8 cellular contexts compared by ENCODE assay signal in the genomic region with DNA sequence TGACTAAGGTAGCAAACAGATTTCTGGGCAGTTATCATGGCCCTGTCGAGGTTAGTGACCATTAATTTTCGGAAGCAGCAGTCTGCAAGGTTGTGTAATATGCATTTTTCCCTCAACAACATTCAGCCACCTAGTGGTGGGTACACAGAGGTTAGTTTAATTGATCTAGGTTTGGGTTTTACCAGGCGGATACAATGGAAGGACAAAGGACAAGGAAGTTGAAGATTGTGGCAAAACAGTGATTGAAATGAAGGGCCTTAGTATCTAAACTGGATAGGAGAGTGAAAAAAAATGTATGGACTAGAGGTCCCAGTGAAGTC. TPM values are rescaled to one million over a fixed set of nuclear protein-coding genes. Genes with fewer than 3 reads are reported as not detected.
A peak's percentile ranks its signal among the peaks of the same experiment; 100 is the strongest.
DNase-seq lines count a peak whose midpoint lies in the region; ATAC-seq and TF ChIP-seq lines count a peak whose summit lies in the region.

No MANE protein-coding gene starts in this region.

- DNase-seq in A673 (ENCODE audit: low spot score) (peak; percentile 57), PC-9 (peak in 1 of 2 experiments; percentile 57), fibroblast of the aortic adventitia (ENCODE audit: low read depth) (peak; percentile 65), upper lobe of left lung (no peak), cerebellar nuclear complex (lab: John Stamatoyannopoulos, UW) (no peak), amniotic stem cell (lab: John Stamatoyannopoulos, UW) (no peak)
- no peak for DNase-seq in activated CD4-positive, CD25-positive, alpha-beta regulatory T cell (lab: John Stamatoyannopoulos, UW)

- no peaks in the 10 kb centered on the region for H3K9me3 ChIP-seq in A673 (ENCODE audit: low read depth, low read length, poor library complexity, severe bottlenecking)
- no peaks in the 10 kb centered on the region for H3K9me3 ChIP-seq in PC-9 (ENCODE audit: insufficient read depth, low read depth)
- H3K9me3 ChIP-seq in upper lobe of left lung: no peaks in the 10 kb centered on the region

- H3K36me3 ChIP-seq in A673 (ENCODE audit: insufficient read depth, low read length, poor library complexity, severe bottlenecking): no peaks in the 10 kb centered on the region
- no peaks in the 10 kb centered on the region for H3K36me3 ChIP-seq in PC-9 (ENCODE audit: low read depth)
- no peaks in the 10 kb centered on the region for H3K36me3 ChIP-seq in upper lobe of left lung

- H3K79me2 ChIP-seq in PC-9 (ENCODE audit: low read depth): peaks cover 20% of the 10 kb centered on the region

- H3K27me3 ChIP-seq in A673 (replicated peaks; ENCODE audit: insufficient read depth, low read depth, low read length, poor library complexity) (no peaks in the 10 kb centered on the region), PC-9 (ENCODE audit: insufficient read depth, low read depth) (no peaks in the 10 kb centered on the region), upper lobe of left lung (no peaks in the 10 kb centered on the region)

- H3K4me2 ChIP-seq in PC-9: peak overlapping the region; percentile 83

- TF ChIP-seq EP300 in upper lobe of left lung (IDR thresholded peaks at IDR 0.05): no peak

- TF ChIP-seq CTCF in A673 (conservative IDR thresholded peaks at IDR 0.05; ENCODE audit: low read depth, low read length) (peak; percentile 70), GM12874 (IDR thresholded peaks at IDR 0.05; ENCODE audit: insufficient read depth, low read depth, low read length) (peak; percentile 42; the same call in 1 of the 2 replicates), PC-9 (conservative IDR thresholded peaks at IDR 0.05) (peak; percentile 61), fibroblast of the aortic adventitia (IDR thresholded peaks at IDR 0.05; ENCODE audit: insufficient read depth, low read length) (peak; percentile 61), upper lobe of left lung (IDR thresholded peaks at IDR 0.05) (peak in 5 of 6 experiments; percentile 23 to 66 (median 58))

- no peaks in the 10 kb centered on the region; the same call in 1 of the 2 replicates for H3K9me2 ChIP-seq in PC-9 (ENCODE audit: insufficient read depth)

- H4K20me1 ChIP-seq in PC-9 (ENCODE audit: insufficient read depth): no peaks in the 10 kb centered on the region

- H2AFZ ChIP-seq in PC-9: no peak overlapping the region

- intact Hi-C loops in A673 (cut with micrococcal nuclease; ENCODE audit: unreplicated experiment): no loop called here
- intact Hi-C loops in PC-9 (cut with micrococcal nuclease; ENCODE audit: unreplicated experiment): loop anchor here (10.0 kb wide), 1 partner anchor 1008 kb away; a partner anchor contains a TSS

- ATAC-seq in upper lobe of left lung (ENCODE audit: low FRiP score in 2 of 2): no peak

- WGBS in upper lobe of left lung, 2 donors: 19 to 29% methylated on average over 3 of the region's 3 CpGs

- peaks cover 49% of the 10 kb centered on the region for H3F3A ChIP-seq in PC-9 (ENCODE audit: insufficient read depth, low read depth)

- no peak overlapping the region for H3K4me3 ChIP-seq in A673 (ENCODE audit: low read depth, low read length, poor library complexity, severe bottlenecking)
- H3K4me3 ChIP-seq in PC-9: no peak overlapping the region
- no peak overlapping the region for H3K4me3 ChIP-seq in fibroblast of the aortic adventitia (ENCODE audit: low read depth, low read length)
- no peak overlapping the region for H3K4me3 ChIP-seq in upper lobe of left lung

- BruUV-seq in A673 (replicated peaks; lab: Mats Ljungman, UMichigan): no TSS peak
- no TSS peak for BruUV-seq in PC-9 (replicated peaks; lab: Mats Ljungman, UMichigan)

- H3K4me1 ChIP-seq in A673 (ENCODE audit: insufficient read depth, low read length, poor library complexity, severe bottlenecking) (peaks cover 5% of the 10 kb centered on the region), PC-9 (replicated peaks; ENCODE audit: insufficient read depth) (peaks cover 50% of the 10 kb centered on the region), upper lobe of left lung (peaks cover 32 to 49% (median 44%) of the 10 kb centered on the region in 4 donors)

- POLR2A ChIA-PET in A673 (lab: Charles Lee; ENCODE audit: low non-redundant PET): no interaction called here
- POLR2A ChIA-PET in PC-9 (lab: Charles Lee; ENCODE audit: unreplicated experiment): no interaction called here

- no peak for TF ChIP-seq POLR2A in upper lobe of left lung (IDR thresholded peaks at IDR 0.05)

- no peak overlapping the region for H3K27ac ChIP-seq in A673 (ENCODE audit: low read depth, low read length, poor library complexity, severe bottlenecking)
- H3K27ac ChIP-seq in PC-9: peak overlapping the region; percentile 89
- H3K27ac ChIP-seq in upper lobe of left lung: peak overlapping the region; percentile 56 to 98 (median 84)

- CTCF ChIA-PET in A673 (lab: Charles Lee): no interaction called here
- CTCF ChIA-PET in PC-9 (lab: Charles Lee): no interaction called here

RNA-seq across cellular contexts. Expression of a gene that starts 2.6 kb away (rescaled TPM):
- total RNA-seq in A673 (2021) (0.26 and 0.87 TPM in 2 replicates), PC-9 (2021) (16.3 and 16.9 TPM in 2 replicates), fibroblast of the aortic adventitia (ENCODE audit: low replicate concordance) (0.41 and 1.7 TPM in 2 replicates), upper lobe of left lung (10 to 100 TPM in 4 of 6 donors, 1 to 10 TPM in 2; 4.6 to 29.3 (median 13.0) TPM)

RNA-seq across cellular contexts. Expression of a gene that starts 2.9 kb away (rescaled TPM):
- 3.3 and 5.6 TPM in 2 replicates for total RNA-seq in A673 (2021)
- 33.2 and 36.1 TPM in 2 replicates for total RNA-seq in PC-9 (2021)
- total RNA-seq in fibroblast of the aortic adventitia (ENCODE audit: low replicate concordance): 6.6 and 9.2 TPM in 2 replicates
- total RNA-seq in upper lobe of left lung: 10 to 100 TPM; 10.7 to 46.1 (median 19.7) TPM

RNA-seq across cellular contexts. Expression of a gene that starts 53.8 kb away (rescaled TPM):
- total RNA-seq in A673 (2021) (not detected in 2 replicates), PC-9 (2021) (not detected in 2 replicates), fibroblast of the aortic adventitia (ENCODE audit: low replicate concordance) (not detected in 2 replicates), upper lobe of left lung (not detected)

Comparison
In these comparisons a context has a peak if more than half of its experiments do, and no peak if none do; other contexts are left out.
1. DNase-seq: peak in A673 (single experiment) and fibroblast of the aortic adventitia (single experiment); none in upper lobe of left lung (0 of 2), cerebellar nuclear complex (0 of 2), amniotic stem cell (single experiment) and activated CD4-positive, CD25-positive, alpha-beta regulatory T cell (0 of 4).
2. Peak in every context shown above with its lines, with median percentiles within 50 percentile points of each other: CTCF ChIP-seq.